25 cellular contexts compared by ENCODE assay signal in genomic region chr1:210405316-210405715, GRCh38.
"Had no signal": no experiment of that assay in that cellular context is flagged by ENCODE, and none has a peak within 500 bp of the region (broad histone marks: within the 10 kb centered on the region; RNA-seq: fewer than 3 reads in every experiment).

No MANE protein-coding gene starts in this region.

- H3K27me3 Mint-ChIP-seq: memory B cell; progenitor cell of endocrine pancreas; stimulated activated naive B cell treated with anti-CD40 and anti-IgM and Interleukin-4, amounts not matched to agents 10 μg/mL and 1 μg/mL and 100 μg/mL, for 72 hours had no signal

- H3K9me3 ChIP-seq: left ventricle myocardium inferior, mucosa of descending colon, ovary, right atrium auricular region, right lobe of liver, stomach, testis, thyroid gland, transverse colon, upper lobe of left lung had no signal

- H3K36me3 ChIP-seq: left ventricle myocardium inferior, ovary, right atrium auricular region, right lobe of liver, stomach, thyroid gland, transverse colon, upper lobe of left lung had no signal

- H3K27me3 ChIP-seq: ovary, right atrium auricular region, right lobe of liver, stomach, testis, thyroid gland, transverse colon, upper lobe of left lung had no signal

- DNase-seq: hypothalamus; immature natural killer cell; left ventricle myocardium inferior; midbrain; mucosa of descending colon; naive thymus-derived CD4-positive, alpha-beta T cell; ovary; right lobe of liver; stimulated activated CD4-positive, alpha-beta T cell treated with anti-CD3 and anti-CD28 coated beads, Interleukin-1b, Interleukin-23, amount 100 ng/mL, for 48 hours; stimulated activated CD4-positive, alpha-beta T cell treated with anti-CD3 and anti-CD28 coated beads, Interleukin-2, amount 100 ng/mL, for 48 hours; stimulated activated CD4-positive, alpha-beta T cell treated with anti-CD3 and anti-CD28 coated beads, Interleukin-4, amount 100 ng/mL, for 4 hours; stimulated activated CD8-positive, alpha-beta memory T cell treated with anti-CD3 and anti-CD28 coated beads, Interleukin-4, amount 100 ng/mL, for 48 hours; stimulated activated naive B cell treated with anti-CD40 and anti-IgM and Interleukin-4, amounts not matched to agents 10 μg/mL and 1 μg/mL and 100 μg/mL, for 72 hours; stimulated activated naive CD8-positive, alpha-beta T cell treated with anti-CD3 and anti-CD28 coated beads, Interleukin-15, Interleukin-2, amounts not matched to agents 100 U/mL and 50 U/mL, for 24 hours; stomach; testis; thyroid gland; transverse colon had no signal

- ATAC-seq: mucosa of descending colon; naive thymus-derived CD4-positive, alpha-beta T cell; natural killer cell treated with Interleukin-12 subunit alpha and Interleukin-12 subunit beta and Interleukin-15 and Interleukin-18, amount 100 ng/mL, for 72 hours; right lobe of liver; stimulated activated naive B cell treated with anti-CD40 and anti-IgM and Interleukin-4, amounts not matched to agents 10 μg/mL and 1 μg/mL and 100 μg/mL, for 72 hours; stimulated activated naive CD8-positive, alpha-beta T cell treated with anti-CD3 and anti-CD28 coated beads, Interleukin-15, Interleukin-2, amounts not matched to agents 100 U/mL and 50 U/mL, for 24 hours had no signal

- H3K36me3 Mint-ChIP-seq: immature natural killer cell; naive thymus-derived CD4-positive, alpha-beta T cell; natural killer cell treated with Interleukin-12 subunit alpha and Interleukin-12 subunit beta and Interleukin-15 and Interleukin-18, amount 100 ng/mL, for 72 hours; stimulated activated naive B cell treated with anti-CD40 and anti-IgM and Interleukin-4, amounts not matched to agents 10 μg/mL and 1 μg/mL and 100 μg/mL, for 72 hours had no signal

- H3K4me2 ChIP-seq: smooth muscle cell had no signal

- H3K4me3 Mint-ChIP-seq: immature natural killer cell; memory B cell; naive thymus-derived CD4-positive, alpha-beta T cell; natural killer cell treated with Interleukin-12 subunit alpha and Interleukin-12 subunit beta and Interleukin-15 and Interleukin-18, amount 100 ng/mL, for 72 hours; stimulated activated naive B cell treated with anti-CD40 and anti-IgM and Interleukin-4, amounts not matched to agents 10 μg/mL and 1 μg/mL and 100 μg/mL, for 72 hours had no signal

- H3K27ac Mint-ChIP-seq: immature natural killer cell; memory B cell; naive thymus-derived CD4-positive, alpha-beta T cell; natural killer cell treated with Interleukin-12 subunit alpha and Interleukin-12 subunit beta and Interleukin-15 and Interleukin-18, amount 100 ng/mL, for 72 hours; progenitor cell of endocrine pancreas; stimulated activated naive B cell treated with anti-CD40 and anti-IgM and Interleukin-4, amounts not matched to agents 10 μg/mL and 1 μg/mL and 100 μg/mL, for 72 hours had no signal

- H3K4me1 ChIP-seq: right atrium auricular region, right lobe of liver, stomach, testis, thyroid gland, transverse colon, upper lobe of left lung had no signal

- H3K27ac ChIP-seq: left ventricle myocardium inferior, ovary, right atrium auricular region, right lobe of liver, stomach, testis, thyroid gland, transverse colon, upper lobe of left lung had no signal

- H3K9me3 Mint-ChIP-seq: immature natural killer cell; memory B cell; naive thymus-derived CD4-positive, alpha-beta T cell; natural killer cell treated with Interleukin-12 subunit alpha and Interleukin-12 subunit beta and Interleukin-15 and Interleukin-18, amount 100 ng/mL, for 72 hours; stimulated activated naive B cell treated with anti-CD40 and anti-IgM and Interleukin-4, amounts not matched to agents 10 μg/mL and 1 μg/mL and 100 μg/mL, for 72 hours had no signal

- H3K4me3 ChIP-seq: left ventricle myocardium inferior, lung, mucosa of descending colon, ovary, right atrium auricular region, right lobe of liver, smooth muscle cell, stomach, testis, thyroid gland, transverse colon, upper lobe of left lung had no signal
